ENCODE assay signal across 21 cellular contexts in genomic region chr19:5343848-5344247, GRCh38. TPM values are rescaled to one million over a fixed set of nuclear protein-coding genes. Genes with fewer than 3 reads are reported as not detected.
DNase-seq lines count a peak whose midpoint lies in the region; ATAC-seq and TF ChIP-seq lines count a peak whose summit lies in the region.
"Had no signal": no experiment of that assay in that cellular context is flagged by ENCODE, and none has a peak within 500 bp of the region (broad histone marks: within the 10 kb centered on the region; RNA-seq: fewer than 3 reads in every experiment).

No MANE protein-coding gene starts in this region.

- CTCF ChIA-PET in MCF 10A (lab: Yijun Ruan, JAX): no interaction called here
- CTCF ChIA-PET in mammary epithelial cell (lab: Charles Lee; ENCODE audit: low non-redundant PET): no interaction called here
- CTCF ChIA-PET in HEK293T (lab: Yijun Ruan, JAX): no interaction called here

- no peak for ATAC-seq in GM21367 (IDR thresholded peaks at IDR 0.05; ENCODE audit: unreplicated experiment)
- ATAC-seq: A549, body of pancreas, left lung had no signal

- no peak overlapping the region for H2AFZ ChIP-seq in mammary epithelial cell (ENCODE audit: low read depth, low read length)

- peak; percentile 59 for DNase-seq in MCF 10A (ENCODE audit: unreplicated experiment)
- DNase-seq in mammary epithelial cell: no peak
- DNase-seq in NT2/D1 (ENCODE audit: low read depth, low spot score): no peak
- DNase-seq in fibroblast of gingiva (ENCODE audit: low read depth): peak; percentile 71
- no peak for DNase-seq in HEK293T (ENCODE audit: extremely low spot score)
- no peak for DNase-seq in A172 (ENCODE audit: low spot score)
- no peak for DNase-seq in T-helper 9 cell
- DNase-seq: activated CD4-positive, alpha-beta memory T cell treated with anti-CD3 and anti-CD28 coated beads for 36 hours; activated naive CD4-positive, alpha-beta T cell treated with anti-CD3 and anti-CD28 coated beads for 36 hours; activated T-cell treated with anti-CD3 and anti-CD28 coated beads, Interleukin-2, amount 50 U/mL, for 24 hours; body of pancreas; CD4-positive, alpha-beta memory T cell; glutamatergic neuron; left lung; NCI-H146; Right ventricle myocardium superior had no signal

- in situ Hi-C loops in mammary epithelial cell (cut with MboI; ENCODE audit: low sequenced_read_pairs in 2 of 2): no loop called here

- WGBS in mammary epithelial cell (ENCODE audit: low coverage, missing lambda C conversion rate): 57% methylated on average over 4 of the region's 9 CpGs

- H3K27me3 ChIP-seq in mammary epithelial cell (ENCODE audit: insufficient read depth, low read length): peaks cover 5% of the 10 kb centered on the region
- peaks cover 9% of the 10 kb centered on the region for H3K27me3 ChIP-seq in NT2/D1 (ENCODE audit: insufficient read depth, insufficient read length)

- H3K27me3 Mint-ChIP-seq in MCF 10A (ENCODE audit: insufficient read depth, unreplicated experiment): peaks cover 41% of the 10 kb centered on the region

- no peak overlapping the region for H3K27ac ChIP-seq in mammary epithelial cell (ENCODE audit: insufficient read depth, low read depth, low read length)
- H3K27ac ChIP-seq: body of pancreas, coronary artery, left lung, suprapubic skin had no signal

- H4K20me1 ChIP-seq in mammary epithelial cell (ENCODE audit: insufficient read depth, low read length): no peaks in the 10 kb centered on the region

- no peaks in the 10 kb centered on the region for H3K79me2 ChIP-seq in mammary epithelial cell (ENCODE audit: insufficient read depth, low read length)

- no peaks in the 10 kb centered on the region for H3K36me3 ChIP-seq in mammary epithelial cell (ENCODE audit: insufficient read depth, low read length)
- H3K36me3 ChIP-seq in NT2/D1 (ENCODE audit: insufficient read depth, insufficient read length, low read length): no peaks in the 10 kb centered on the region
- H3K36me3 ChIP-seq: left lung, suprapubic skin had no signal

- H3K9me3 ChIP-seq in mammary epithelial cell (replicated peaks; ENCODE audit: insufficient read depth, low read length) (no peaks in the 10 kb centered on the region), NT2/D1 (ENCODE audit: insufficient read depth, low read length) (peaks cover 16% of the 10 kb centered on the region)
- H3K9me3 ChIP-seq: A549, body of pancreas, left lung, suprapubic skin had no signal

- H3K4me1 Mint-ChIP-seq in MCF 10A (ENCODE audit: insufficient read depth, unreplicated experiment): peaks cover 17% of the 10 kb centered on the region

- no peak overlapping the region for H3K27ac Mint-ChIP-seq in MCF 10A (ENCODE audit: low read depth, unreplicated experiment)
- H3K27ac Mint-ChIP-seq: activated CD4-positive, alpha-beta memory T cell treated with anti-CD3 and anti-CD28 coated beads for 36 hours; activated naive CD4-positive, alpha-beta T cell treated with anti-CD3 and anti-CD28 coated beads for 36 hours; activated T-cell treated with anti-CD3 and anti-CD28 coated beads, Interleukin-2, amount 50 U/mL, for 24 hours; CD4-positive, alpha-beta memory T cell; T-helper 1 cell treated with Interleukin-12 subunit alpha and Interleukin-12 subunit beta and Interleukin-4 antibody, amounts not matched to agents 30 μg/mL and 1 μg/mL, for 36 hours had no signal

- no TSS peak for BruUV-seq in MCF 10A (replicated peaks; lab: Mats Ljungman, UMichigan)
- no TSS peak for BruUV-seq in mammary epithelial cell (replicated peaks; lab: Mats Ljungman, UMichigan)

- no peak overlapping the region for H3K4me2 ChIP-seq in mammary epithelial cell (ENCODE audit: insufficient read depth, low read depth, low read length)
- H3K4me2 ChIP-seq: A549 had no signal

- no peaks in the 10 kb centered on the region for H3K36me3 Mint-ChIP-seq in MCF 10A (ENCODE audit: insufficient read depth, unreplicated experiment)
- H3K36me3 Mint-ChIP-seq: activated CD4-positive, alpha-beta memory T cell treated with anti-CD3 and anti-CD28 coated beads for 36 hours; CD4-positive, alpha-beta memory T cell had no signal

- TF ChIP-seq CTCF in MCF 10A (IDR thresholded peaks at IDR 0.05; ENCODE audit: unreplicated experiment): no peak
- no peak for TF ChIP-seq CTCF in mammary epithelial cell (conservative IDR thresholded peaks at IDR 0.05 in 1 of 2, IDR thresholded peaks at IDR 0.05 in 1 of 2; ENCODE audit: extremely low read depth in 1 of 2, insufficient read depth in 1 of 2, low read depth in 1 of 2, low read length in 2 of 2)

- intact Hi-C loops in MCF 10A (cut with micrococcal nuclease) (no loop called here), mammary epithelial cell (cut with micrococcal nuclease) (no loop called here)

- POLR2A ChIA-PET in MCF 10A (lab: Yijun Ruan, JAX): interaction anchor here (0.7 kb wide), 1 partner anchor 1581 kb away, joined by 3 read pairs; no protein-coding TSS in a partner anchor
- POLR2A ChIA-PET in HEK293T (lab: Yijun Ruan, JAX): no interaction called here

- H3K4me1 ChIP-seq in mammary epithelial cell (ENCODE audit: insufficient read depth, low read length): peaks cover 17% of the 10 kb centered on the region
- peaks cover 7% of the 10 kb centered on the region for H3K4me1 ChIP-seq in NT2/D1 (ENCODE audit: insufficient read depth, insufficient read length)

- H3K4me3 ChIP-seq in mammary epithelial cell (replicated peaks in 1 of 3; ENCODE audit: insufficient read depth in 1 of 3, low read depth in 2 of 3, low read length in 3 of 3): no peak overlapping the region
- no peak overlapping the region for H3K4me3 ChIP-seq in NT2/D1 (ENCODE audit: insufficient read length, low read depth)
- H3K4me3 ChIP-seq: A549, body of pancreas, coronary artery, left lung, suprapubic skin had no signal

- no peak overlapping the region for H3K4me3 Mint-ChIP-seq in MCF 10A (ENCODE audit: unreplicated experiment)
- H3K4me3 Mint-ChIP-seq: activated CD4-positive, alpha-beta memory T cell treated with anti-CD3 and anti-CD28 coated beads for 36 hours; activated naive CD4-positive, alpha-beta T cell treated with anti-CD3 and anti-CD28 coated beads for 36 hours; activated T-cell treated with anti-CD3 and anti-CD28 coated beads, Interleukin-2, amount 50 U/mL, for 24 hours; CD4-positive, alpha-beta memory T cell; T-helper 1 cell treated with Interleukin-12 subunit alpha and Interleukin-12 subunit beta and Interleukin-4 antibody, amounts not matched to agents 30 μg/mL and 1 μg/mL, for 36 hours had no signal

- dilution Hi-C loops in mammary epithelial cell (cut with HindIII; ENCODE audit: low sequenced_read_pairs): loop anchor here (5.0 to 10.0 kb wide), 2 partner anchors 53 to 289 kb away; no protein-coding TSS in a partner anchor

- H3K9ac ChIP-seq in mammary epithelial cell (ENCODE audit: insufficient read depth, low read length) (no peak overlapping the region), NT2/D1 (ENCODE audit: insufficient read length, low read depth) (peak overlapping the region; percentile 16)

- peaks cover 8% of the 10 kb centered on the region for H3K9me3 Mint-ChIP-seq in MCF 10A (ENCODE audit: unreplicated experiment)
- H3K9me3 Mint-ChIP-seq: activated naive CD4-positive, alpha-beta T cell treated with anti-CD3 and anti-CD28 coated beads for 36 hours; activated T-cell treated with anti-CD3 and anti-CD28 coated beads, Interleukin-2, amount 50 U/mL, for 24 hours; T-helper 1 cell treated with Interleukin-12 subunit alpha and Interleukin-12 subunit beta and Interleukin-4 antibody, amounts not matched to agents 30 μg/mL and 1 μg/mL, for 36 hours had no signal

TF ChIP-seq in HEK293T, 16 proteins besides CTCF, POLR2A, EP300 and RAD21:
- TF ChIP-seq PKNOX1 (IDR thresholded peaks at IDR 0.05) (no peak), TARDBP (IDR thresholded peaks at IDR 0.05) (no peak), SUZ12 (IDR thresholded peaks at IDR 0.05) (no peak), LEF1 (IDR thresholded peaks at IDR 0.05; ENCODE audit: borderline replicate concordance) (no peak), ARNT (IDR thresholded peaks at IDR 0.05) (no peak), BHLHE40 (IDR thresholded peaks at IDR 0.05; ENCODE audit: borderline replicate concordance) (no peak), L3MBTL2 (conservative IDR thresholded peaks at IDR 0.05) (no peak), CTBP1 (IDR thresholded peaks at IDR 0.05; ENCODE audit: borderline replicate concordance) (no peak), SP1 (IDR thresholded peaks at IDR 0.05) (no peak), FOXA1 (IDR thresholded peaks at IDR 0.05) (no peak), FOXK2 (IDR thresholded peaks at IDR 0.05) (no peak), NFRKB (IDR thresholded peaks at IDR 0.05) (no peak), FOXM1 (IDR thresholded peaks at IDR 0.05; ENCODE audit: borderline replicate concordance) (no peak), ELF4 (IDR thresholded peaks at IDR 0.05) (no peak), HDGF (IDR thresholded peaks at IDR 0.05; ENCODE audit: borderline replicate concordance) (no peak), ZNF384 (IDR thresholded peaks at IDR 0.05) (no peak)

RNA-seq across cellular contexts. Expression of gene PTPRS, which starts 3.2 kb away (rescaled TPM):
- total RNA-seq in MCF 10A (2022) (15.0 and 27.1 TPM in 2 replicates), mammary epithelial cell (10 to 100 TPM; 32.2 to 93.4 TPM)
- polyA plus RNA-seq in mammary epithelial cell: 8.0 TPM
- 22.9 TPM for polyA minus RNA-seq in mammary epithelial cell
- total RNA-seq in A172 (2014; rRNA removed; shearing (Covaris generic)): 66.3 and 75.1 TPM in 2 replicates

Comparison
In these comparisons a context has a peak if more than half of its experiments do, and no peak if none do; other contexts are left out.
1. DNase-seq: peak in MCF 10A (single experiment) and fibroblast of gingiva (single experiment); none in mammary epithelial cell (single experiment), NT2/D1 (single experiment), HEK293T (single experiment), A172 (single experiment) and T-helper 9 cell (single experiment).